Comparison of ENCODE assay signal across 9 cellular contexts in the genomic region with DNA sequence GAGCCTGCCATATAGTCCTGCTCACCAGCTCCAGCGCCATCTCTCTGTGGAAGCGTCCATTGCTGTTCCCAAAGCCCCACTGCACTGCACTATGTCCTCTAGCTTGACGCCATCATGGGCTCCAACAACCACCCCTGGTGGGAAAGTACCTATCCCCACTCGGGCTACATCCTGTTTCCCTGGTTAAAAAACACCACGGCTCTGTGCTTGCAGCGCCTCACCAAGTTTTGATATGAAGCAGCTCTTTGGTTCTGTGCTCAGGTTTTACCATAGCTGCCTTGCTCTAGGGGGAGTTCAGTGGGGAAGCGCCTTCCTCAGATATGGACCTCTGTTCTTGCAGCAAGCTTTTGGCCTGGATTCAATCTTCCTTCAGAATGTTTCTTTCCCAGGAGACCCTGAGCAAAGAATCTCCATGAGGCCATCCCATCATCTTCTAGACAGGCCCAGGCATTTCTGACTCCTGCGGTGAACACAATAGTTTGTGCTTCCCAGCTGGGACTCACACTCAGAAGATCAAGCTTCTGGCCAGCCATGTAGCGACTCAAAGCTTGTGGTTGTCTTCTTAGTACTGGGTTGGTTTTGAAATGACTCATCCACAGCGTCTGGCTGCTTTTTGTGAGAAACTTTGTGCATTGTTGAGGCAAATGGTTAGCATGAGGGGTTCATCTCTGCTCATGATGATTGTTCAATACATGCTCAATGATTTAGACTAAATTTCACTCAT. TPM values are rescaled to one million over a fixed set of nuclear protein-coding genes. Genes with fewer than 3 reads are reported as not detected.
DNase-seq lines count a peak whose midpoint lies in the region; ATAC-seq lines count a peak whose summit lies in the region.
"Had no signal": no experiment of that assay in that cellular context is flagged by ENCODE, and none has a peak within 500 bp of the region (broad histone marks: within the 10 kb centered on the region; RNA-seq: fewer than 3 reads in every experiment).

No MANE protein-coding gene starts in this region.

- H3K9me3 Mint-ChIP-seq in activated CD4-positive, alpha-beta memory T cell treated with anti-CD3 and anti-CD28 coated beads for 36 hours, result no peaks in the 10 kb centered on the region

- peak overlapping the region; percentile 52 for H3K4me3 Mint-ChIP-seq in activated CD4-positive, alpha-beta memory T cell treated with anti-CD3 and anti-CD28 coated beads for 36 hours

- intact Hi-C loops in activated CD4-positive, alpha-beta memory T cell treated with anti-CD3 and anti-CD28 coated beads for 36 hours (cut with micrococcal nuclease), result loop anchor here (1.0 to 10.0 kb wide), 15 partner anchors 11 to 1805 kb away; partner anchors contain the start of genes DYNLRB2, GAN and MAF

- peak; percentile 89 for DNase-seq in activated CD4-positive, alpha-beta memory T cell treated with anti-CD3 and anti-CD28 coated beads for 36 hours
- DNase-seq in islet precursor cell (peak; percentile 48), T1000 (lab: John Stamatoyannopoulos, UW) (no peak), Kasumi-1 (lab: John Stamatoyannopoulos, UW) (no peak), NOMO-1 treated with dmso at 0.1 percent for 144 hours (lab: John Stamatoyannopoulos, UW; ENCODE audit: unreplicated experiment) (no peak), NCI-H2196 (lab: John Stamatoyannopoulos, UW; ENCODE audit: unreplicated experiment) (no peak)

- peak overlapping the region; percentile 89 for H3K27ac Mint-ChIP-seq in activated CD4-positive, alpha-beta memory T cell treated with anti-CD3 and anti-CD28 coated beads for 36 hours

- CTCF ChIA-PET in activated CD4-positive, alpha-beta memory T cell treated with anti-CD3 and anti-CD28 coated beads for 36 hours (lab: Charles Lee), result interaction anchor here (0.5 to 3.6 kb wide), 12 partner anchors 10 to 1486 kb away, joined by 3 to 21 read pairs (median 4); no protein-coding TSS in a partner anchor

- POLR2A ChIA-PET in activated CD4-positive, alpha-beta memory T cell treated with anti-CD3 and anti-CD28 coated beads for 36 hours (lab: Charles Lee), result interaction anchor here (0.6 to 2.0 kb wide), 12 partner anchors 11 to 427 kb away, joined by 3 to 18 read pairs (median 4); partner anchors contain the start of genes CENPN and CMC2

- peaks cover 2% of the 10 kb centered on the region for H3K27me3 Mint-ChIP-seq in activated CD4-positive, alpha-beta memory T cell treated with anti-CD3 and anti-CD28 coated beads for 36 hours

- no peaks in the 10 kb centered on the region for H3K36me3 Mint-ChIP-seq in activated CD4-positive, alpha-beta memory T cell treated with anti-CD3 and anti-CD28 coated beads for 36 hours

- H3K4me1 Mint-ChIP-seq in activated CD4-positive, alpha-beta memory T cell treated with anti-CD3 and anti-CD28 coated beads for 36 hours (ENCODE audit: low read depth), result peaks cover 52% of the 10 kb centered on the region

- ATAC-seq in GM18873 (IDR thresholded peaks at IDR 0.05; ENCODE audit: low FRiP score, unreplicated experiment), result peak; percentile 81
- ATAC-seq in HG03060 (IDR thresholded peaks at IDR 0.05; ENCODE audit: low read depth, unreplicated experiment), result peak; percentile 88

RNA-seq across cellular contexts. Expression of gene DYNLRB2, which starts 39.5 kb away (rescaled TPM):
- total RNA-seq in activated CD4-positive, alpha-beta memory T cell treated with anti-CD3 and anti-CD28 coated beads for 36 hours, result not detected
- total RNA-seq: LHCN-M2 had no signal

Comparison
In these comparisons a context has a peak if more than half of its experiments do, and no peak if none do; other contexts are left out.
1. DNase-seq: peak in activated CD4-positive, alpha-beta memory T cell treated with anti-CD3 and anti-CD28 coated beads for 36 hours (single experiment) and islet precursor cell (single experiment); none in T1000 (single experiment), Kasumi-1 (0 of 2), NOMO-1 treated with dmso at 0.1 percent for 144 hours (single experiment) and NCI-H2196 (single experiment).